ENCODE assay signal across 8 cellular contexts in genomic region chr6:87700351-87700728, GRCh38. TPM values are rescaled to one million over a fixed set of nuclear protein-coding genes. Genes with fewer than 3 reads are reported as not detected.
DNase-seq lines count a peak whose midpoint lies in the region; ATAC-seq and TF ChIP-seq lines count a peak whose summit lies in the region.

No MANE protein-coding gene starts in this region.

- no peak for DNase-seq in GM12865 (ENCODE audit: low read depth)
- DNase-seq in SJCRH30: peak in 1 of 2 experiments; percentile 34
- no peak for DNase-seq in fibroblast of mammary gland (ENCODE audit: low read depth)
- no peak for DNase-seq in prostate gland (ENCODE audit: low spot score)
- no peak for DNase-seq in NCI-H1417 treated with DMSO at 0.1 percent for 48 hours (lab: John Stamatoyannopoulos, UW)
- no peak for DNase-seq in NOMO-1 treated with DMSO at 0.1 percent for 48 hours (lab: John Stamatoyannopoulos, UW; ENCODE audit: unreplicated experiment)
- DNase-seq in kidney tubule cell (ENCODE audit: low spot score): no peak

- no peak for TF ChIP-seq CTCF in GM12865 (IDR thresholded peaks at IDR 0.05; ENCODE audit: insufficient read depth, low read depth, low read length, missing control alignments)
- no peak for TF ChIP-seq CTCF in fibroblast of mammary gland (conservative IDR thresholded peaks at IDR 0.05; ENCODE audit: control insufficient read depth, insufficient read depth, low read depth, low read length)
- no peak for TF ChIP-seq CTCF in prostate gland (IDR thresholded peaks at IDR 0.05)

- no peak for TF ChIP-seq POLR2A in prostate gland (IDR thresholded peaks at IDR 0.05)

- no peak for ATAC-seq in HG03280 (IDR thresholded peaks at IDR 0.05; ENCODE audit: unreplicated experiment)

- WGBS in prostate gland: 6% methylated on average over 1 of the region's 1 CpG

- H3K36me3 ChIP-seq in SJCRH30: peaks cover 18% of the 10 kb centered on the region; the same call in 1 of the 2 replicates
- H3K36me3 ChIP-seq in prostate gland: no peaks in the 10 kb centered on the region

- H3K9me3 ChIP-seq in SJCRH30 (replicated peaks): no peaks in the 10 kb centered on the region
- H3K9me3 ChIP-seq in prostate gland: no peaks in the 10 kb centered on the region

- H3K4me1 ChIP-seq in SJCRH30 (peaks cover 10% of the 10 kb centered on the region), prostate gland (replicated peaks) (no peaks in the 10 kb centered on the region)

- intact Hi-C loops in prostate gland (cut with DNase I): loop anchor here (5.0 to 10.0 kb wide), 2 partner anchors 108 to 546 kb away; partner anchors contain the start of genes ORC3 and ZNF292

- H3K4me3 ChIP-seq in GM12865 (ENCODE audit: low read depth, low read length): peak overlapping the region; percentile 98
- H3K4me3 ChIP-seq in SJCRH30: peak overlapping the region; percentile 85
- H3K4me3 ChIP-seq in fibroblast of mammary gland (ENCODE audit: control insufficient read depth, low read depth, low read length): peak overlapping the region; percentile 84
- peak overlapping the region; percentile 95 to 99 for H3K4me3 ChIP-seq in prostate gland

- H3K27ac ChIP-seq in SJCRH30 (peak overlapping the region; percentile 92), prostate gland (peak overlapping the region; percentile 95)

- no peaks in the 10 kb centered on the region for H3K27me3 ChIP-seq in SJCRH30
- H3K27me3 ChIP-seq in prostate gland (replicated peaks; ENCODE audit: insufficient read depth): no peaks in the 10 kb centered on the region

RNA-seq across cellular contexts. Expression of gene AKIRIN2, which starts 1.7 kb away (rescaled TPM):
- total RNA-seq in SJCRH30 (2014; rRNA removed; shearing (Covaris generic)): 54.9 and 64.5 TPM in 2 replicates
- total RNA-seq in prostate gland: 10 to 100 TPM; 28.4 to 44.1 TPM
